In the genomic region with DNA sequence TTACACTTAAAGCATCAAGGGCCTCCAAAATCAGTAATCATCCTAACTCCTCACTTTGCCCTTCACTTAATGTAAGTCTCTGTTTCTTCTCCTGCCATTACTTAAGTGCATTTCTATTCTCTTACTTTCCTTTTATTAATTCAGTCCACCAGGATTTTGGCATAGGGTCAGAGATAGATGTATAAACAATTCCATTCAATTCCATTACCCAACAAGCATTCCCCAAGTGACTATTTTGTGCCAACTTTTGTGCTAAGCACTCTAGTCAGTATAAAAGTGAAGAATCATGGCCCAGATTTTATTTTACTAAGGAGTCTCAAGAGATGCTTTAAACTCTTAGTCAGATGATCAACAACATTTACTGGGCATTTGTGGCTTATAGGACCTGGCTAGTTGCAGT, we compare ENCODE assay signal across 14 cellular contexts.
A peak's percentile ranks its signal among the peaks of the same experiment; 100 is the strongest.
DNase-seq lines count a peak whose midpoint lies in the region; ATAC-seq and TF ChIP-seq lines count a peak whose summit lies in the region.
"Had no signal": no experiment of that assay in that cellular context is flagged by ENCODE, and none has a peak within 500 bp of the region (broad histone marks: within the 10 kb centered on the region; RNA-seq: fewer than 3 reads in every experiment).

No MANE protein-coding gene starts in this region.

- TF ChIP-seq CTCF in right atrium auricular region (IDR thresholded peaks at IDR 0.05) (no peak), astrocyte of the spinal cord (IDR thresholded peaks at IDR 0.05; ENCODE audit: low read depth, low read length) (no peak), fibroblast of the aortic adventitia (IDR thresholded peaks at IDR 0.05; ENCODE audit: insufficient read depth, low read length) (no peak), thoracic aorta (IDR thresholded peaks at IDR 0.05) (no peak), psoas muscle (IDR thresholded peaks at IDR 0.05) (no peak)

- in situ Hi-C loops in astrocyte of the spinal cord (cut with HindIII; ENCODE audit: low sequenced_read_pairs): no loop called here

- no peaks in the 10 kb centered on the region for H3K4me1 ChIP-seq in right atrium auricular region
- peaks cover 3 to 34% of the 10 kb centered on the region in 2 donors for H3K4me1 ChIP-seq in thoracic aorta (ENCODE audit: control insufficient read depth in 1 of 2, low read depth in 2 of 2)
- no peaks in the 10 kb centered on the region for H3K4me1 ChIP-seq in psoas muscle
- H3K4me1 ChIP-seq: HAP-1 had no signal

- intact Hi-C loops in Right ventricle myocardium inferior (cut with DNase I) (no loop called here), psoas muscle (cut with DNase I) (loop anchor here in 1 of 2 donors (5.0 kb wide), 1 partner anchor 617 kb away; no protein-coding TSS in a partner anchor)

- H3K4me3 ChIP-seq in right atrium auricular region (no peak overlapping the region), astrocyte of the spinal cord (ENCODE audit: low read depth, low read length) (no peak overlapping the region), fibroblast of the aortic adventitia (ENCODE audit: low read depth, low read length) (no peak overlapping the region), thoracic aorta (no peak overlapping the region), psoas muscle (no peak overlapping the region)
- H3K4me3 ChIP-seq: HAP-1 had no signal

- H3K27me3 ChIP-seq in right atrium auricular region (no peaks in the 10 kb centered on the region), thoracic aorta (replicated peaks; ENCODE audit: insufficient read depth) (no peaks in the 10 kb centered on the region), psoas muscle (ENCODE audit: insufficient read depth in 3 of 3, low read length in 2 of 3) (no peaks in the 10 kb centered on the region)

- H3K27ac ChIP-seq in right atrium auricular region (no peak overlapping the region), thoracic aorta (peak overlapping the region in 1 of 2 donors; percentile 3), psoas muscle (no peak overlapping the region)
- H3K27ac ChIP-seq: C4-2B had no signal

- ATAC-seq in Right ventricle myocardium inferior (peak; percentile 81), thoracic aorta (ENCODE audit: insufficient number of reproducible peaks, low FRiP score, low read depth) (peak; percentile 64), psoas muscle (no peak)
- ATAC-seq: CD8-positive, alpha-beta T cell; HepG2 had no signal

- H3K9me3 ChIP-seq in right atrium auricular region (peaks cover 0 to 16% of the 10 kb centered on the region in 2 donors), thoracic aorta (no peaks in the 10 kb centered on the region), psoas muscle (peaks cover 5% of the 10 kb centered on the region)
- H3K9me3 ChIP-seq: HAP-1 had no signal

- H3K36me3 ChIP-seq in right atrium auricular region (no peaks in the 10 kb centered on the region), thoracic aorta (no peaks in the 10 kb centered on the region), psoas muscle (ENCODE audit: insufficient read depth in 1 of 2, low read depth in 1 of 2) (no peaks in the 10 kb centered on the region)
- H3K36me3 ChIP-seq: HAP-1 had no signal

- DNase-seq in Right ventricle myocardium inferior (ENCODE audit: missing footprints) (no peak), right atrium auricular region (ENCODE audit: low spot score) (no peak), astrocyte of the spinal cord (ENCODE audit: low read depth, low spot score) (peak; percentile 11), fibroblast of the aortic adventitia (ENCODE audit: low read depth) (peak; percentile 10), thoracic aorta (ENCODE audit: low spot score) (no peak), HPDE6-E6E7 (ENCODE audit: extremely low spot score) (no peak), psoas muscle (no peak)
- DNase-seq: CD8-positive, alpha-beta T cell; COR-L47; DMS153; GF-D8 had no signal

Comparison
In these comparisons a context has a peak if more than half of its experiments do, and no peak if none do; other contexts are left out.
1. ATAC-seq: peak in Right ventricle myocardium inferior (single experiment) and thoracic aorta (single experiment); none in psoas muscle (0 of 4).
2. DNase-seq: peak in astrocyte of the spinal cord (single experiment) and fibroblast of the aortic adventitia (single experiment); none in Right ventricle myocardium inferior (single experiment), right atrium auricular region (single experiment), thoracic aorta (single experiment), HPDE6-E6E7 (single experiment) and psoas muscle (0 of 2).